In genomic region chr22:50469377-50470305, GRCh38 we compare ENCODE assay signal across 8 cellular contexts. TPM values are rescaled to one million over a fixed set of nuclear protein-coding genes. Genes with fewer than 3 reads are reported as not detected.
DNase-seq lines count a peak whose midpoint lies in the region; ATAC-seq and TF ChIP-seq lines count a peak whose summit lies in the region.

No MANE protein-coding gene starts in this region.

- H3K9me3 Mint-ChIP-seq in neural progenitor cell, result no peaks in the 10 kb centered on the region

- H3K27ac ChIP-seq in psoas muscle (no peak overlapping the region), neural progenitor cell (no peak overlapping the region)

- peaks cover 0 to 31% of the 10 kb centered on the region in 2 donors for H3K36me3 ChIP-seq in psoas muscle (ENCODE audit: insufficient read depth in 1 of 2, low read depth in 1 of 2)
- no peaks in the 10 kb centered on the region for H3K36me3 ChIP-seq in neural progenitor cell

- no peaks in the 10 kb centered on the region for H3K9me3 ChIP-seq in psoas muscle
- no peaks in the 10 kb centered on the region for H3K9me3 ChIP-seq in neural progenitor cell (ENCODE audit: low read depth)

- H3K9ac ChIP-seq in neural progenitor cell, result no peak overlapping the region

- H3K36me3 Mint-ChIP-seq in neural progenitor cell, result peaks cover 6% of the 10 kb centered on the region

- H3K4me3 Mint-ChIP-seq in neural progenitor cell, result no peak overlapping the region

- ATAC-seq in HG02610 (IDR thresholded peaks at IDR 0.05; ENCODE audit: unreplicated experiment) (peak; percentile 56), psoas muscle (peak in 1 of 4 donors; percentile 18)

- H3K79me2 ChIP-seq in neural progenitor cell (ENCODE audit: low read depth), result peaks cover 65% of the 10 kb centered on the region

- DNase-seq in NCI-H1694 (lab: John Stamatoyannopoulos, UW) (peak; percentile 76), psoas muscle (peak; percentile 52 to 76), NCI-H146 (lab: John Stamatoyannopoulos, UW) (no peak), neural progenitor cell (ENCODE audit: low spot score) (no peak)
- peak; percentile 93 for DNase-seq in activated CD4-positive, alpha-beta T cell treated with anti-CD3 and anti-CD28 coated beads for 1 hour
- DNase-seq in central memory CD4-positive, alpha-beta T cell, result peak; percentile 98

- TF ChIP-seq CTCF in psoas muscle (IDR thresholded peaks at IDR 0.05) (no peak), neural progenitor cell (IDR thresholded peaks at IDR 0.05) (no peak)

- H3K27me3 ChIP-seq in psoas muscle (ENCODE audit: insufficient read depth in 3 of 3, low read length in 2 of 3) (no peaks in the 10 kb centered on the region), neural progenitor cell (no peaks in the 10 kb centered on the region)

- no peaks in the 10 kb centered on the region for H3F3A ChIP-seq in neural progenitor cell (ENCODE audit: low read depth)

- no peak overlapping the region for H3K4me3 ChIP-seq in psoas muscle
- no peak overlapping the region for H3K4me3 ChIP-seq in neural progenitor cell

- H4K20me1 ChIP-seq in neural progenitor cell (ENCODE audit: low read depth), result peaks cover 77% of the 10 kb centered on the region

- H2AFZ ChIP-seq in neural progenitor cell (replicated peaks), result no peak overlapping the region

- H3K27ac Mint-ChIP-seq in neural progenitor cell, result no peak overlapping the region

- H3K4me1 ChIP-seq in psoas muscle (peaks cover 50% of the 10 kb centered on the region), neural progenitor cell (peaks cover 12% of the 10 kb centered on the region)

- no peak overlapping the region for H3K4me2 ChIP-seq in neural progenitor cell

- no peaks in the 10 kb centered on the region for H3K27me3 Mint-ChIP-seq in neural progenitor cell (ENCODE audit: insufficient read depth, low read depth)

- H3K4me1 Mint-ChIP-seq in neural progenitor cell, result peaks cover 16% of the 10 kb centered on the region

- WGBS in psoas muscle, 3 donors, result 60 to 69% (median 66%) methylated on average over 17 to 25 of the region's 25 CpGs

- intact Hi-C loops in psoas muscle (cut with DNase I), result no loop called here

- TF ChIP-seq POLR2A in GM15510 (IDR thresholded peaks at IDR 0.05; ENCODE audit: borderline replicate concordance, extremely low read depth, insufficient read length), result peak; percentile 35

RNA-seq across cellular contexts. Expression of gene SBF1, which starts 5.2 kb away (rescaled TPM):
- total RNA-seq in psoas muscle (10 to 100 TPM; 75.3 to 98.0 (median 82.8) TPM), neural progenitor cell (ENCODE audit: low replicate concordance) (25.8 and 65.8 TPM in 2 replicates)
- polyA plus RNA-seq in psoas muscle, result 10 to 100 TPM; 42.1 to 58.6 (median 54.9) TPM

RNA-seq across cellular contexts. Expression of gene ADM2, which starts 11.7 kb away (rescaled TPM):
- under 1 TPM in 1 of 4 donors, not detected in 3; 0.21 TPM for total RNA-seq in psoas muscle
- polyA plus RNA-seq in psoas muscle, result under 1 TPM in 2 of 3 donors, not detected in 1; 0.01 to 0.05 TPM
- total RNA-seq in neural progenitor cell (ENCODE audit: low replicate concordance), result 0.13 and 2.6 TPM in 2 replicates

RNA-seq across cellular contexts. Expression of gene MIOX, which starts 17.0 kb away (rescaled TPM):
- total RNA-seq in psoas muscle, result not detected
- not detected for polyA plus RNA-seq in psoas muscle
- total RNA-seq in neural progenitor cell (ENCODE audit: low replicate concordance), result not detected in 2 replicates

RNA-seq across cellular contexts. Expression of gene LMF2, which starts 37.9 kb away (rescaled TPM):
- total RNA-seq in psoas muscle (10 to 100 TPM; 16.7 to 18.6 (median 17.3) TPM), neural progenitor cell (ENCODE audit: low replicate concordance) (7.1 and 38.2 TPM in 2 replicates)
- polyA plus RNA-seq in psoas muscle, result 10 to 100 TPM; 14.9 to 24.1 (median 15.6) TPM

RNA-seq across cellular contexts. Expression of gene NCAPH2, which starts 38.4 kb away (rescaled TPM):
- 10 to 100 TPM; 19.2 to 24.2 (median 21.7) TPM for total RNA-seq in psoas muscle
- polyA plus RNA-seq in psoas muscle, result 10 to 100 TPM; 21.8 to 26.3 (median 23.7) TPM
- total RNA-seq in neural progenitor cell (ENCODE audit: low replicate concordance), result 41.2 and 64.4 TPM in 2 replicates

Comparison
In these comparisons a context has a peak if more than half of its experiments do, and no peak if none do; other contexts are left out.
1. DNase-seq: peak in NCI-H1694 (single experiment), activated CD4-positive, alpha-beta T cell treated with anti-CD3 and anti-CD28 coated beads for 1 hour (single experiment), central memory CD4-positive, alpha-beta T cell (single experiment) and psoas muscle (2 of 2); none in NCI-H146 (single experiment) and neural progenitor cell (single experiment).